In the genomic region with DNA sequence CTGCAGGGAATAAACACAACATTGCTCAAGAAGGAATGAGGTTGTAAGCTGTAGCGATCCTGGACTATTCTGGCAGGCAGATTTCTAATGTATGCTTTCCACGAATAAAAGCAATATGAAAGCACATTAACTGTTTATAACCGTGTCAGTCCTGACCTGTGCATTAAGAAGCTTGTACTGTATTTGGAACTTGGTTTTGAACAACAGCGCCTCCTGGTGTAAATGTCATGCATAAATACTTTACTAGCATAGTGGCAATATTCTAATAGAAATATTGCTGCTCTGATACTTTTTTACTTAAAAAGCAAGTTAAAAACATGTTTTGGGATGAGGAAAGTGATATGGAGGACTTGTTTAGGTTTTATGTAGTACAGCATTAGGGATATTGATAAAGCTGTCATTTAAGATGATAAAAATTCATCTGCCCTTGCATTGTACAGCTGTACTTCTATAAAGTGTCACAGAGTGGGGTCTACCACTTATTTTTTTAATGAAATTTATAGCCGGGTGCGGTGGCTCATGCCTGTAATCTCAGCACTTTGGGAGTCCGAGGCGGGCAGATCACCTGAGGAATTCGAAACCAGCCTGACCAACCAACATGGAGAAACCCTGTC, we compare ENCODE assay signal across 8 cellular contexts.
DNase-seq lines count a peak whose midpoint lies in the region; ATAC-seq and TF ChIP-seq lines count a peak whose summit lies in the region.

No MANE protein-coding gene starts in this region.

- CTCF ChIA-PET in CD8-positive, alpha-beta T cell (lab: Charles Lee) = interaction anchor here (0.5 to 5.6 kb wide), 33 partner anchors 9 to 732 kb away, joined by 3 to 68 read pairs (median 4); a partner anchor contains a TSS
- CTCF ChIA-PET in activated CD4-positive, alpha-beta T cell treated with anti-CD3 and anti-CD28 coated beads, Interleukin-2, amount 10 ng/mL, durations not matched to agents 7 days and 5 days (lab: Charles Lee) = interaction anchor here (0.6 to 2.0 kb wide), 12 partner anchors 8 to 115 kb away, joined by 3 to 8 read pairs (median 4); no protein-coding TSS in a partner anchor

- no peaks in the 10 kb centered on the region for H3K9me3 ChIP-seq in CD8-positive, alpha-beta T cell (ENCODE audit: low read length)
- H3K9me3 ChIP-seq in MG63 = no peaks in the 10 kb centered on the region

- peak; percentile 92 for TF ChIP-seq CTCF in CD8-positive, alpha-beta T cell (IDR thresholded peaks at IDR 0.05)
- TF ChIP-seq CTCF in fibroblast of the aortic adventitia (IDR thresholded peaks at IDR 0.05; ENCODE audit: insufficient read depth, low read length) = peak; percentile 74
- peak in 2 of 3 donors; percentile 36 to 43 for TF ChIP-seq CTCF in omental fat pad (IDR thresholded peaks at IDR 0.05)

- peaks cover 5% of the 10 kb centered on the region for H3K4me1 Mint-ChIP-seq in CD8-positive, alpha-beta T cell (ENCODE audit: low read depth)
- H3K4me1 Mint-ChIP-seq in activated CD4-positive, alpha-beta T cell treated with anti-CD3 and anti-CD28 coated beads, Interleukin-2, amount 10 ng/mL, durations not matched to agents 7 days and 5 days = peaks cover 4% of the 10 kb centered on the region

- peak in 3 of 7 experiments; percentile 11 to 48 (median 34) for DNase-seq in CD8-positive, alpha-beta T cell
- DNase-seq in GM19240 (ENCODE audit: insufficient read length, low spot score) (peak; percentile 33), NCI-H226 (peak; percentile 7), fibroblast of the aortic adventitia (ENCODE audit: low read depth) (peak; percentile 88), omental fat pad (ENCODE audit: low spot score) (no peak), MG63 (no peak)
- peak; percentile 79 for DNase-seq in activated CD4-positive, alpha-beta T cell treated with anti-CD3 and anti-CD28 coated beads, Interleukin-2, amount 10 ng/mL, durations not matched to agents 7 days and 5 days

- H3K27ac ChIP-seq in CD8-positive, alpha-beta T cell (ENCODE audit: low read depth, low read length) = no peak overlapping the region

- H3K36me3 Mint-ChIP-seq in CD8-positive, alpha-beta T cell = peaks cover 1% of the 10 kb centered on the region
- no peaks in the 10 kb centered on the region for H3K36me3 Mint-ChIP-seq in activated CD4-positive, alpha-beta T cell treated with anti-CD3 and anti-CD28 coated beads, Interleukin-2, amount 10 ng/mL, durations not matched to agents 7 days and 5 days (ENCODE audit: low read depth)

- intact Hi-C loops in CD8-positive, alpha-beta T cell (cut with DNase I, micrococcal nuclease) = loop anchor here (1.0 to 5.0 kb wide), 5 partner anchors 81 to 227 kb away; a partner anchor contains a TSS

- no peaks in the 10 kb centered on the region for H3K27me3 Mint-ChIP-seq in CD8-positive, alpha-beta T cell (ENCODE audit: low read depth)
- no peaks in the 10 kb centered on the region for H3K27me3 Mint-ChIP-seq in activated CD4-positive, alpha-beta T cell treated with anti-CD3 and anti-CD28 coated beads, Interleukin-2, amount 10 ng/mL, durations not matched to agents 7 days and 5 days

- no peak overlapping the region for H3K4me3 Mint-ChIP-seq in CD8-positive, alpha-beta T cell
- no peak overlapping the region for H3K4me3 Mint-ChIP-seq in activated CD4-positive, alpha-beta T cell treated with anti-CD3 and anti-CD28 coated beads, Interleukin-2, amount 10 ng/mL, durations not matched to agents 7 days and 5 days

- ATAC-seq in CD8-positive, alpha-beta T cell = peak; percentile 75
- no peak for ATAC-seq in omental fat pad (ENCODE audit: low FRiP score)
- ATAC-seq in GM18907 (IDR thresholded peaks at IDR 0.05; ENCODE audit: unreplicated experiment) = no peak

- no peaks in the 10 kb centered on the region for H3K9me3 Mint-ChIP-seq in CD8-positive, alpha-beta T cell
- no peaks in the 10 kb centered on the region for H3K9me3 Mint-ChIP-seq in activated CD4-positive, alpha-beta T cell treated with anti-CD3 and anti-CD28 coated beads, Interleukin-2, amount 10 ng/mL, durations not matched to agents 7 days and 5 days

- no peaks in the 10 kb centered on the region for H3K27me3 ChIP-seq in CD8-positive, alpha-beta T cell (ENCODE audit: insufficient read depth, low read length)
- H3K27me3 ChIP-seq in MG63 = no peaks in the 10 kb centered on the region

- no peaks in the 10 kb centered on the region for H3K36me3 ChIP-seq in CD8-positive, alpha-beta T cell (ENCODE audit: insufficient read depth, low read length)
- H3K36me3 ChIP-seq in MG63 = peaks cover 8% of the 10 kb centered on the region

- no peaks in the 10 kb centered on the region for H3K4me1 ChIP-seq in CD8-positive, alpha-beta T cell (ENCODE audit: insufficient read depth, low read length)

- no peak overlapping the region for H3K27ac Mint-ChIP-seq in CD8-positive, alpha-beta T cell
- no peak overlapping the region for H3K27ac Mint-ChIP-seq in activated CD4-positive, alpha-beta T cell treated with anti-CD3 and anti-CD28 coated beads, Interleukin-2, amount 10 ng/mL, durations not matched to agents 7 days and 5 days

- POLR2A ChIA-PET in CD8-positive, alpha-beta T cell (lab: Charles Lee) = interaction anchor here (1.0 to 1.9 kb wide), 2 partner anchors 122 to 138 kb away, joined by 3 to 5 read pairs; a partner anchor contains a TSS
- POLR2A ChIA-PET in activated CD4-positive, alpha-beta T cell treated with anti-CD3 and anti-CD28 coated beads, Interleukin-2, amount 10 ng/mL, durations not matched to agents 7 days and 5 days (lab: Charles Lee) = interaction anchor here (0.6 kb wide), 1 partner anchor 97 kb away, joined by 4 read pairs; no protein-coding TSS in a partner anchor

- H3K4me3 ChIP-seq in CD8-positive, alpha-beta T cell (ENCODE audit: low read depth, low read length) = no peak overlapping the region
- no peak overlapping the region for H3K4me3 ChIP-seq in fibroblast of the aortic adventitia (ENCODE audit: low read depth, low read length)
- H3K4me3 ChIP-seq in MG63 = no peak overlapping the region

Comparison
In these comparisons a context has a peak if more than half of its experiments do, and no peak if none do; other contexts are left out.
1. DNase-seq: peak in GM19240 (single experiment), NCI-H226 (single experiment), activated CD4-positive, alpha-beta T cell treated with anti-CD3 and anti-CD28 coated beads, Interleukin-2, amount 10 ng/mL, durations not matched to agents 7 days and 5 days (single experiment) and fibroblast of the aortic adventitia (single experiment); none in omental fat pad (single experiment) and MG63 (single experiment).
2. CTCF ChIP-seq: peak in every context shown above with its lines; median percentile 92 in CD8-positive, alpha-beta T cell; 74 in fibroblast of the aortic adventitia; 40 in omental fat pad.